ENCODE assay signal across 21 cellular contexts in the genomic region with DNA sequence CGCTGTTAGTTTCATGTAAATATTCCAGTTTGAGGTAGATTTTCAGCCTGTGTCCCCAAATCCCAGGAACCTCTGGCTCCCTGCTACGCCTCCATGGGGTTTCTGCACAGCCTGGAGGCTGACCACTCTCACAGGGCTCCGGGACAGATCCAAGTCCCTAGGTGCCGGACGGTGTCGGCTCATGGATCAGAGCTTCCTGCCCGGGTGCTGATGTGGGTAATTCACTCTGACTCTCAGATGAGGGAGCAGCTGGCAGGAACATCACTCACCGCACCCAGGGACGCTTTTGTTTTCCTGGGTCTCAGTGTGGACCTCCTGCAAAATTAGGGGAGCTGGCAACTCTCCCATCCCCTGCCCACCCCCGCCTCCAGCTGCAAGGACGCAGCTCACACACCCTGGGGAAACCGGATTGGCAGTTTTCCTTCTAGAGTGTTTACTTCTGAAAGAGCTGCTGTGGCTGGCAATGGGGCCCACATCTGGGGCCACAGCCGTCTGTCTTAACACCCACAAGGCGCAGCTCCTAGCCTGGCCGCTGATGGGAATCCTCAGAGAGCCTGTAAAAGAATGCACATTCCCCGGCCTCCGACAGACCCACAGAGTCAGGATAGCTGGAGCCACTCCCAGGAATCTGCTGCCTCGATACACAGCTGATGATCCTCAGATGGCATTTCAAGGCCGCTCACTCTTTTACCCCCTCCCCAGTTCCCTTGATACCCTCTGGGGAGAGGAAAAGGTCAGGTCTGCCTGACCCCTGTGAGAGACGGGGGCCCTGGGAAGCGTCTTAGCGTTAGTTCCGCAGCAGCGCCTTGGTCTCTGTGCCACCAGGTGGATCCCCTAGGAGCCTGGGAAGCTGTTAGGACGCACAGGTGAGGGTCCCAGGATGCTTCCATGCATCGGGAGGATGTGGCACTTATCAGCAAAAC.
DNase-seq lines count a peak whose midpoint lies in the region; ATAC-seq and TF ChIP-seq lines count a peak whose summit lies in the region.
"Had no signal": no experiment of that assay in that cellular context is flagged by ENCODE, and none has a peak within 500 bp of the region (broad histone marks: within the 10 kb centered on the region; RNA-seq: fewer than 3 reads in every experiment).

No MANE protein-coding gene starts in this region.

- in situ Hi-C loops in IMR-90 (cut with MboI; ENCODE audit: low sequenced_read_pairs), result no loop called here

- H3K4me1 Mint-ChIP-seq in endothelial cell (ENCODE audit: unreplicated experiment), result no peaks in the 10 kb centered on the region
- H3K4me1 Mint-ChIP-seq: neural crest cell had no signal

- no peak overlapping the region for H2BK5ac ChIP-seq in IMR-90 (ENCODE audit: low read depth, low read length, poor library complexity, severe bottlenecking)

- H3K9me3 Mint-ChIP-seq in endothelial cell (ENCODE audit: unreplicated experiment), result peaks cover 20% of the 10 kb centered on the region
- H3K9me3 Mint-ChIP-seq: activated CD4-positive, alpha-beta memory T cell treated with anti-CD3 and anti-CD28 coated beads for 36 hours had no signal

- no peaks in the 10 kb centered on the region for H4K20me1 ChIP-seq in IMR-90 (ENCODE audit: insufficient read depth, low read length)

- ATAC-seq in IMR-90 (ENCODE audit: low read depth) (peak; percentile 62), HG03135 (IDR thresholded peaks at IDR 0.05; ENCODE audit: unreplicated experiment) (no peak), esophagus mucosa (no peak)

- WGBS in IMR-90 (ENCODE audit: extremely low coverage in 2 of 2, insufficient read length in 1 of 2), 2 experiments, result 0% methylated on average over 4 of the region's 26 CpGs; no CpG with 5 or more reads in 1 of the 2 experiments

- no peaks in the 10 kb centered on the region for H3K79me1 ChIP-seq in IMR-90 (ENCODE audit: low read depth in 1 of 2, low read length in 2 of 2)

- no peak overlapping the region for H2BK120ac ChIP-seq in IMR-90 (ENCODE audit: low read depth, low read length)

- no peak overlapping the region for H4K8ac ChIP-seq in IMR-90 (ENCODE audit: low read depth in 2 of 2, low read length in 2 of 2)

- no peaks in the 10 kb centered on the region for H3K9me1 ChIP-seq in IMR-90 (ENCODE audit: insufficient read depth, low read length)

- no peak overlapping the region; the same call in 1 of the 2 replicates for H3K18ac ChIP-seq in IMR-90 (ENCODE audit: low read depth, low read length)

- no peak for TF ChIP-seq POLR2A in IMR-90 (IDR thresholded peaks at IDR 0.05; ENCODE audit: low read depth, low read length)

- no peak overlapping the region for H3K56ac ChIP-seq in IMR-90 (ENCODE audit: extremely low read depth, insufficient read depth, low read length)

- H4K91ac ChIP-seq in IMR-90 (ENCODE audit: insufficient read depth, low read depth, low read length), result no peak overlapping the region

- H3K36me3 Mint-ChIP-seq in endothelial cell (ENCODE audit: low read depth, unreplicated experiment), result peaks cover 13% of the 10 kb centered on the region
- H3K36me3 Mint-ChIP-seq: activated CD4-positive, alpha-beta memory T cell treated with anti-CD3 and anti-CD28 coated beads for 36 hours had no signal

- H2AK5ac ChIP-seq in IMR-90 (ENCODE audit: low read depth, low read length), result no peak overlapping the region

- intact Hi-C loops in IMR-90 (cut with micrococcal nuclease) (no loop called here), cardiac septum (cut with DNase I) (no loop called here), posterior vena cava (cut with DNase I) (no loop called here)

- no TSS peak for BruUV-seq in IMR-90 (replicated peaks; lab: Mats Ljungman, UMichigan)

- DNase-seq in IMR-90 (no peak), NCI-H345 treated with DMSO at 0.1 percent for 48 hours (lab: John Stamatoyannopoulos, UW; ENCODE audit: unreplicated experiment) (peak; percentile 7), cardiac septum (ENCODE audit: low spot score) (peak; percentile 65), posterior vena cava (ENCODE audit: low spot score) (peak; percentile 79), C1 segment of cervical spinal cord (lab: John Stamatoyannopoulos, UW) (no peak), endothelial cell (ENCODE audit: low spot score) (no peak)
- DNase-seq: activated CD4-positive, alpha-beta memory T cell treated with anti-CD3 and anti-CD28 coated beads for 36 hours; activated CD4-positive, CD25-positive, alpha-beta regulatory T cell; activated T-cell treated with anti-CD3 and anti-CD28 coated beads for 4 hours; erythroblast; foreskin melanocyte; kidney; mammary epithelial cell; NCI-H146; NCI-H226; stimulated activated CD8-positive, alpha-beta memory T cell treated with anti-CD3 and anti-CD28 coated beads, Interleukin-4, amount 100 ng/mL, for 48 hours; T-helper 9 cell had no signal

- H3K27me3 ChIP-seq in IMR-90 (ENCODE audit: control insufficient read depth, insufficient read depth, low read length), result no peaks in the 10 kb centered on the region
- H3K27me3 ChIP-seq: dorsolateral prefrontal cortex had no signal

- no peak overlapping the region; the same call in 1 of the 2 replicates for H4K5ac ChIP-seq in IMR-90 (ENCODE audit: low read depth, low read length)

- TF ChIP-seq CTCF in IMR-90 (conservative IDR thresholded peaks at IDR 0.05; ENCODE audit: low read depth, low read length) (no peak), endothelial cell (IDR thresholded peaks at IDR 0.05; ENCODE audit: unreplicated experiment) (no peak)

- no peak overlapping the region for H3K4ac ChIP-seq in IMR-90 (ENCODE audit: low read depth, low read length)

- H3K4me2 ChIP-seq in IMR-90 (ENCODE audit: low read depth, low read length), result peak overlapping the region; percentile 6; the same call in 1 of the 2 replicates

- no peak overlapping the region for H2BK20ac ChIP-seq in IMR-90 (ENCODE audit: low read depth, low read length)

- H3K4me1 ChIP-seq in IMR-90 (ENCODE audit: control insufficient read depth, insufficient read depth, low read length), result no peaks in the 10 kb centered on the region; the same call in 1 of the 2 replicates

- POLR2A ChIA-PET in IMR-90 (lab: Charles Lee; ENCODE audit: unreplicated experiment), result no interaction called here

- no peak overlapping the region for H3K23ac ChIP-seq in IMR-90 (ENCODE audit: low read depth, low read length)

- no peak overlapping the region for H3K9ac ChIP-seq in IMR-90 (ENCODE audit: low read depth, low read length)

- H2AFZ ChIP-seq in IMR-90 (replicated peaks; ENCODE audit: low read length, poor library complexity), result no peak overlapping the region

- no peak overlapping the region for H2BK15ac ChIP-seq in IMR-90 (ENCODE audit: low read depth, low read length)

- no peaks in the 10 kb centered on the region for H3K36me3 ChIP-seq in IMR-90 (ENCODE audit: control insufficient read depth, insufficient read depth, low read length)

- dilution Hi-C loops in IMR-90 (cut with HindIII; ENCODE audit: low sequenced_read_pairs, unreplicated experiment), result no loop called here

- H3K27ac ChIP-seq in IMR-90 (ENCODE audit: insufficient read depth, low read length), result peak overlapping the region; percentile 57; the same call in 1 of the 2 replicates

- H2AK9ac ChIP-seq in IMR-90 (replicated peaks; ENCODE audit: low read depth, low read length, poor library complexity), result no peak overlapping the region

- no peak overlapping the region for H3K4me3 ChIP-seq in IMR-90 (ENCODE audit: insufficient read depth, low read depth, low read length)

- no peak overlapping the region for H3K14ac ChIP-seq in IMR-90 (replicated peaks; ENCODE audit: low read depth, low read length)

- H3K27me3 Mint-ChIP-seq in endothelial cell (ENCODE audit: unreplicated experiment), result peaks cover 3% of the 10 kb centered on the region

- no peak for TF ChIP-seq RAD21 in IMR-90 (IDR thresholded peaks at IDR 0.05; ENCODE audit: low read length)

- H3K4me3 Mint-ChIP-seq in endothelial cell (ENCODE audit: unreplicated experiment), result no peak overlapping the region
- H3K4me3 Mint-ChIP-seq: activated CD4-positive, alpha-beta memory T cell treated with anti-CD3 and anti-CD28 coated beads for 36 hours; neural crest cell had no signal

- H3K9me3 ChIP-seq in IMR-90 (ENCODE audit: control insufficient read depth, insufficient read depth, low read length), result peaks cover 14% of the 10 kb centered on the region

- CTCF ChIA-PET in IMR-90 (lab: Yijun Ruan, JAX), result no interaction called here

- no peak overlapping the region for H3K27ac Mint-ChIP-seq in endothelial cell (ENCODE audit: unreplicated experiment)
- H3K27ac Mint-ChIP-seq: activated CD4-positive, alpha-beta memory T cell treated with anti-CD3 and anti-CD28 coated beads for 36 hours had no signal

TF ChIP-seq in IMR-90, 13 proteins besides CTCF, POLR2A, EP300 and RAD21 (continues in another document):
- no peak for TF ChIP-seq MAZ (IDR thresholded peaks at IDR 0.05; ENCODE audit: borderline replicate concordance, low read depth, low read length)
- TF ChIP-seq NFE2L2 (IDR thresholded peaks at IDR 0.05; ENCODE audit: low read depth, low read length), result no peak
- no peak for TF ChIP-seq CHD1 (IDR thresholded peaks at IDR 0.05; ENCODE audit: low read depth, low read length)
- no peak for TF ChIP-seq MAFK (IDR thresholded peaks at IDR 0.05; ENCODE audit: low read depth, low read length)
- TF ChIP-seq RFX5 (IDR thresholded peaks at IDR 0.05; ENCODE audit: low read depth, low read length), result no peak
- no peak for TF ChIP-seq RCOR1 (IDR thresholded peaks at IDR 0.05; ENCODE audit: insufficient replicate concordance, low read length)
- no peak for TF ChIP-seq MXI1 (IDR thresholded peaks at IDR 0.05; ENCODE audit: borderline replicate concordance, low read depth, low read length)
- TF ChIP-seq FOS (IDR thresholded peaks at IDR 0.05; ENCODE audit: low read depth, low read length), result no peak
- TF ChIP-seq, protein P1, sequence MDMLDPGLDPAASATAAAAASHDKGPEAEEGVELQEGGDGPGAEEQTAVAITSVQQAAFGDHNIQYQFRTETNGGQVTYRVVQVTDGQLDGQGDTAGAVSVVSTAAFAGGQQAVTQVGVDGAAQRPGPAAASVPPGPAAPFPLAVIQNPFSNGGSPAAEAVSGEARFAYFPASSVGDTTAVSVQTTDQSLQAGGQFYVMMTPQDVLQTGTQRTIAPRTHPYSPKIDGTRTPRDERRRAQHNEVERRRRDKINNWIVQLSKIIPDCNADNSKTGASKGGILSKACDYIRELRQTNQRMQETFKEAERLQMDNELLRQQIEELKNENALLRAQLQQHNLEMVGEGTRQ (IDR thresholded peaks at IDR 0.05; ENCODE audit: low read depth, low read length), result no peak
- no peak for TF ChIP-seq CEBPB (IDR thresholded peaks at IDR 0.05; ENCODE audit: low read depth, low read length)
- no peak for TF ChIP-seq SMC3 (IDR thresholded peaks at IDR 0.05; ENCODE audit: low read depth, low read length)

Comparison
In these comparisons a context has a peak if more than half of its experiments do, and no peak if none do; other contexts are left out.
1. DNase-seq: peak in NCI-H345 treated with DMSO at 0.1 percent for 48 hours (single experiment), cardiac septum (single experiment) and posterior vena cava (single experiment); none in IMR-90 (single experiment), C1 segment of cervical spinal cord (0 of 14) and endothelial cell (single experiment).